13 cellular contexts compared by ENCODE assay signal in the genomic region with DNA sequence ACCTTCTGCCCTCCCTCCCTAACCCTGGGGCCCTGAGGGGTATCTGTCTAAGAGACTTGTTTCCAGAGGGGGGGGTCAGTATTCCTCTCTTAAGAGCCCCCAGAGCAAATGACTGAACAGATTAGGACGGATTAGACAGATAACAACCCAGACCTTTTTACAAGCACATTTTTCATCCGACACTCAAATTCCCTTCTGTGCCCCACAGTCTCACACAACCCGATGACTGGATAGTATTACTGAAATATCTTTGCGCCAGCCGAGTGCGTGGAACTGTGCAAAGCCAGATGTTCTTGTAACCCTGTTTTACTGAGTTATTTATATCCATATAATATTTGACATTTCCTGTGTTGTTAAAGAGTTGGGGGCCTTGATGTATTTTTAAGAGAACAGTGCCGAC.
"Had no signal": no experiment of that assay in that cellular context is flagged by ENCODE, and none has a peak within 500 bp of the region (broad histone marks: within the 10 kb centered on the region; RNA-seq: fewer than 3 reads in every experiment).

No MANE protein-coding gene starts in this region.

- H3K4me3 ChIP-seq: gastrocnemius medialis, heart right ventricle, right atrium auricular region, skin epidermis, tibial nerve had no signal

- H3K27ac Mint-ChIP-seq: activated CD4-positive, alpha-beta memory T cell treated with anti-CD3 and anti-CD28 coated beads for 36 hours; activated naive CD8-positive, alpha-beta T cell treated with anti-CD3 and anti-CD28 coated beads for 36 hours; activated T-cell treated with anti-CD3 and anti-CD28 coated beads, Interleukin-2, amount 50 U/mL, for 72 hours had no signal

- H3K9me3 Mint-ChIP-seq: activated CD4-positive, alpha-beta memory T cell treated with anti-CD3 and anti-CD28 coated beads for 36 hours; activated naive CD8-positive, alpha-beta T cell treated with anti-CD3 and anti-CD28 coated beads for 36 hours; activated T-cell treated with anti-CD3 and anti-CD28 coated beads, Interleukin-2, amount 50 U/mL, for 72 hours had no signal

- H3K4me3 Mint-ChIP-seq: activated CD4-positive, alpha-beta memory T cell treated with anti-CD3 and anti-CD28 coated beads for 36 hours; activated naive CD8-positive, alpha-beta T cell treated with anti-CD3 and anti-CD28 coated beads for 36 hours; activated T-cell treated with anti-CD3 and anti-CD28 coated beads, Interleukin-2, amount 50 U/mL, for 72 hours had no signal

- ATAC-seq: activated T-cell treated with anti-CD3 and anti-CD28 coated beads, Interleukin-2, amount 50 U/mL, for 72 hours; gastrocnemius medialis; heart right ventricle had no signal

- H3K36me3 Mint-ChIP-seq: activated CD4-positive, alpha-beta memory T cell treated with anti-CD3 and anti-CD28 coated beads for 36 hours; activated naive CD8-positive, alpha-beta T cell treated with anti-CD3 and anti-CD28 coated beads for 36 hours had no signal

- H3K4me1 ChIP-seq: gastrocnemius medialis, right atrium auricular region, tibial nerve had no signal

- DNase-seq: activated CD4-positive, alpha-beta memory T cell treated with anti-CD3 and anti-CD28 coated beads for 36 hours; activated gamma-delta T cell treated with Interleukin-2 at 50 U/mL for 16 hours; activated naive CD8-positive, alpha-beta T cell treated with anti-CD3 and anti-CD28 coated beads for 36 hours; activated T-cell treated with anti-CD3 and anti-CD28 coated beads, Interleukin-2, amount 50 U/mL, for 72 hours; brain microvascular endothelial cell; effector memory CD4-positive, alpha-beta T cell; gastrocnemius medialis; heart right ventricle; posterior cingulate gyrus; T-helper 9 cell had no signal

- H3K27me3 ChIP-seq: brain microvascular endothelial cell, right atrium auricular region had no signal

- H3K27me3 Mint-ChIP-seq: activated naive CD8-positive, alpha-beta T cell treated with anti-CD3 and anti-CD28 coated beads for 36 hours had no signal

- H3K27ac ChIP-seq: brain microvascular endothelial cell, gastrocnemius medialis, heart right ventricle, right atrium auricular region, skin epidermis, tibial nerve had no signal

- H3K4me1 Mint-ChIP-seq: activated naive CD8-positive, alpha-beta T cell treated with anti-CD3 and anti-CD28 coated beads for 36 hours had no signal
